8 cellular contexts compared by ENCODE assay signal in the genomic region with DNA sequence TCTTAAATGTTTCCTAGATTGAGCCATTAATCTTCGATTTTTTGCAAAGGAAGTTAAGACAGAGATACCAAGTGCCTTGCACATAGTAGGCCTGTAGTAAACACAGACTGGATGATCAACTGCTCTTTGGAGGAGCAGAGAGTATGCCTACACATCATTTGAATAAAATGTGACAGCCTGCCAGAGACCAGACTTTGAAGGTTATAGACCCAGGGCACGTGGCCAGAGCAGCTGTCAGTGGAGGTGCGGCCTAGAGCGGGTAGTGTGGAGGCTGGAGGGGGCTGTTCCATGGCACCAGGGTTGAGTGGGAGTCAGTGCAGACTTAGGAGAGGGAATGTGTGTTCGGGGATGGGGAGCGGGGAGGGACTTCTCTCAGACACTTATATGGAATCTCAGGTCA.
A peak's percentile ranks its signal among the peaks of the same experiment; 100 is the strongest.
DNase-seq lines count a peak whose midpoint lies in the region; ATAC-seq, FAIRE-seq and TF ChIP-seq lines count a peak whose summit lies in the region.

No MANE protein-coding gene starts in this region.

- peak overlapping the region; percentile 91 for H3K27ac Mint-ChIP-seq in activated naive CD4-positive, alpha-beta T cell treated with anti-CD3 and anti-CD28 coated beads, Interleukin-2, amount 10 ng/mL, durations not matched to agents 7 days and 5 days

- H3K36me3 ChIP-seq in body of pancreas (replicated peaks in 1 of 2; ENCODE audit: insufficient read depth in 1 of 2, low read depth in 2 of 2) (no peaks in the 10 kb centered on the region), right lobe of liver (no peaks in the 10 kb centered on the region), urinary bladder (ENCODE audit: insufficient read depth) (no peaks in the 10 kb centered on the region), kidney (ENCODE audit: control insufficient read depth in 1 of 2, insufficient read depth in 2 of 2, low read length in 2 of 2) (no peaks in the 10 kb centered on the region)

- ATAC-seq in body of pancreas (peak; percentile 49), right lobe of liver (peak; percentile 42 to 66 (median 54)), HG02642 (IDR thresholded peaks at IDR 0.05; ENCODE audit: poor library complexity, unreplicated experiment) (no peak), HG02885 (IDR thresholded peaks at IDR 0.05; ENCODE audit: poor library complexity, unreplicated experiment) (no peak)

- H3K4me3 Mint-ChIP-seq in activated naive CD4-positive, alpha-beta T cell treated with anti-CD3 and anti-CD28 coated beads, Interleukin-2, amount 10 ng/mL, durations not matched to agents 7 days and 5 days, result peak overlapping the region; percentile 27

- H3K9ac ChIP-seq in kidney (ENCODE audit: low read length in 2 of 2), result peak overlapping the region in 1 of 2 donors; percentile 4

- no peaks in the 10 kb centered on the region for H3K9me3 Mint-ChIP-seq in activated naive CD4-positive, alpha-beta T cell treated with anti-CD3 and anti-CD28 coated beads, Interleukin-2, amount 10 ng/mL, durations not matched to agents 7 days and 5 days

- H3K9me3 ChIP-seq in body of pancreas, result no peaks in the 10 kb centered on the region
- H3K9me3 ChIP-seq in right lobe of liver, result no peaks in the 10 kb centered on the region
- H3K9me3 ChIP-seq in kidney (ENCODE audit: control insufficient read depth in 1 of 2, low read length in 2 of 2), result no peaks in the 10 kb centered on the region

- no peak for TF ChIP-seq CTCF in body of pancreas (IDR thresholded peaks at IDR 0.05)
- no peak for TF ChIP-seq CTCF in right lobe of liver (IDR thresholded peaks at IDR 0.05)
- no peak for TF ChIP-seq CTCF in kidney (IDR thresholded peaks at IDR 0.05; ENCODE audit: borderline replicate concordance, extremely low read depth, insufficient read depth)

- peaks cover 19% of the 10 kb centered on the region for H3K36me3 Mint-ChIP-seq in activated naive CD4-positive, alpha-beta T cell treated with anti-CD3 and anti-CD28 coated beads, Interleukin-2, amount 10 ng/mL, durations not matched to agents 7 days and 5 days

- intact Hi-C loops in body of pancreas (cut with DNase I) (no loop called here), right lobe of liver (cut with DNase I) (no loop called here), kidney (cut with DNase I) (no loop called here)

- no peak overlapping the region for H3K4me3 ChIP-seq in body of pancreas
- H3K4me3 ChIP-seq in right lobe of liver, result no peak overlapping the region
- H3K4me3 ChIP-seq in urinary bladder (ENCODE audit: low read depth, low read length), result no peak overlapping the region
- H3K4me3 ChIP-seq in kidney (ENCODE audit: low read length in 2 of 2), result no peak overlapping the region

- peaks cover 90% of the 10 kb centered on the region for H3K4me1 Mint-ChIP-seq in activated naive CD4-positive, alpha-beta T cell treated with anti-CD3 and anti-CD28 coated beads, Interleukin-2, amount 10 ng/mL, durations not matched to agents 7 days and 5 days

- TF ChIP-seq POLR2A in body of pancreas (IDR thresholded peaks at IDR 0.05), result no peak
- TF ChIP-seq POLR2A in right lobe of liver (IDR thresholded peaks at IDR 0.05), result no peak

- CTCF ChIA-PET in activated naive CD4-positive, alpha-beta T cell treated with anti-CD3 and anti-CD28 coated beads, Interleukin-2, amount 10 ng/mL, durations not matched to agents 7 days and 5 days (lab: Charles Lee), result interaction anchor here (1.1 kb wide), 1 partner anchor 45 kb away, joined by 3 read pairs; no protein-coding TSS in a partner anchor

- H3K27ac ChIP-seq in body of pancreas, result peak overlapping the region; percentile 23 to 85 (median 76)
- H3K27ac ChIP-seq in right lobe of liver, result peak overlapping the region in 2 of 3 donors; percentile 11 to 41
- peak overlapping the region; percentile 92 for H3K27ac ChIP-seq in urinary bladder (ENCODE audit: low read depth)
- H3K27ac ChIP-seq in kidney (ENCODE audit: low read depth in 2 of 2, low read length in 2 of 2), result no peak overlapping the region

- H3K27me3 ChIP-seq in body of pancreas, result no peaks in the 10 kb centered on the region
- no peaks in the 10 kb centered on the region for H3K27me3 ChIP-seq in right lobe of liver

- no peak for DNase-seq in activated naive CD4-positive, alpha-beta T cell treated with anti-CD3 and anti-CD28 coated beads, Interleukin-2, amount 10 ng/mL, durations not matched to agents 7 days and 5 days
- no peak for DNase-seq in activated naive CD4-positive, alpha-beta T cell treated with Interleukin-2 at 50 U/mL for 16 hours
- DNase-seq in body of pancreas (peak; percentile 68 to 84 (median 70)), right lobe of liver (peak; percentile 63 to 69 (median 66)), kidney (no peak)

- H3K27me3 Mint-ChIP-seq in activated naive CD4-positive, alpha-beta T cell treated with anti-CD3 and anti-CD28 coated beads, Interleukin-2, amount 10 ng/mL, durations not matched to agents 7 days and 5 days, result no peaks in the 10 kb centered on the region

- FAIRE-seq in kidney (lab: Jason Lieb, UNC), result no peak

- WGBS in body of pancreas, 2 donors, result 30 to 36% methylated on average over 6 of the region's 6 CpGs
- 51% methylated on average over 6 of the region's 6 CpGs for WGBS in right lobe of liver (ENCODE audit: insufficient coverage, low coverage, low lambda C conversion rate, missing lambda C conversion rate)
- 31% methylated on average over 6 of the region's 6 CpGs for WGBS in urinary bladder

- peaks cover 77% of the 10 kb centered on the region for H3K4me1 ChIP-seq in body of pancreas
- peaks cover 0 to 56% (median 29%) of the 10 kb centered on the region in 4 donors for H3K4me1 ChIP-seq in right lobe of liver
- peaks cover 7% of the 10 kb centered on the region for H3K4me1 ChIP-seq in urinary bladder (ENCODE audit: insufficient read depth)
- H3K4me1 ChIP-seq in kidney (ENCODE audit: control insufficient read depth in 1 of 2, insufficient read depth in 1 of 2, low read depth in 1 of 2, low read length in 2 of 2), result peaks cover 32 to 51% of the 10 kb centered on the region in 2 donors

Comparison
In these comparisons a context has a peak if more than half of its experiments do, and no peak if none do; other contexts are left out.
1. DNase-seq: peak in body of pancreas (4 of 4) and right lobe of liver (3 of 3); none in activated naive CD4-positive, alpha-beta T cell treated with anti-CD3 and anti-CD28 coated beads, Interleukin-2, amount 10 ng/mL, durations not matched to agents 7 days and 5 days (single experiment), activated naive CD4-positive, alpha-beta T cell treated with Interleukin-2 at 50 U/mL for 16 hours (single experiment) and kidney (single experiment).
2. ATAC-seq: peak in body of pancreas (single experiment) and right lobe of liver (4 of 4); none in HG02642 (single experiment) and HG02885 (single experiment).
3. H3K27ac ChIP-seq: peak in body of pancreas (4 of 4), right lobe of liver (2 of 3) and urinary bladder (single experiment); none in kidney (0 of 2).